8 cellular contexts compared by ENCODE assay signal in genomic region chr12:66234722-66235625, GRCh38. TPM values are rescaled to one million over a fixed set of nuclear protein-coding genes. Genes with fewer than 3 reads are reported as not detected.
A peak's percentile ranks its signal among the peaks of the same experiment; 100 is the strongest.
DNase-seq lines count a peak whose midpoint lies in the region; ATAC-seq and TF ChIP-seq lines count a peak whose summit lies in the region.
"Not testable (repeated sequence)": the region's sequence is repeated elsewhere in the genome, so short reads cannot be mapped to it uniquely, and the experiment has no call there.

No MANE protein-coding gene starts in this region.

- H3K27ac ChIP-seq in neural cell (ENCODE audit: low read length): not testable (repeated sequence)
- H3K27ac ChIP-seq in thoracic aorta: peak overlapping the region; percentile 4 to 34

- TF ChIP-seq RAD21 in neural cell (conservative IDR thresholded peaks at IDR 0.05): not testable (repeated sequence)

- not testable (repeated sequence) for H3F3A ChIP-seq in neural cell (ENCODE audit: insufficient read depth, low read length, poor library complexity, severe bottlenecking)

- not testable (repeated sequence) for H4K20me1 ChIP-seq in neural cell (ENCODE audit: insufficient read depth)

- not testable (repeated sequence) for H3K4me1 Mint-ChIP-seq in activated naive CD8-positive, alpha-beta T cell treated with anti-CD3 and anti-CD28 coated beads, Interleukin-2, amount 50 U/mL, for 24 hours

- not testable (repeated sequence) for TF ChIP-seq CTCF in neural cell (IDR thresholded peaks at IDR 0.05; ENCODE audit: poor library complexity, severe bottlenecking)
- peak; percentile 14 for TF ChIP-seq CTCF in thoracic aorta (IDR thresholded peaks at IDR 0.05)

- not testable (repeated sequence) for H3K27ac Mint-ChIP-seq in activated naive CD8-positive, alpha-beta T cell treated with anti-CD3 and anti-CD28 coated beads, Interleukin-2, amount 50 U/mL, for 24 hours

- peak overlapping the region; percentile 83 for H3K4me3 ChIP-seq in GM08714 (ENCODE audit: low read length)
- H3K4me3 ChIP-seq in HAP-1: peak overlapping the region; percentile 26
- H3K4me3 ChIP-seq in neural cell (ENCODE audit: low read length): peak overlapping the region; percentile 55
- H3K4me3 ChIP-seq in thoracic aorta: peak overlapping the region; percentile 75

- not testable (repeated sequence) for H2AFZ ChIP-seq in neural cell (ENCODE audit: low read depth, low read length)

- H3K27me3 ChIP-seq in HAP-1 (ENCODE audit: low read depth); thoracic aorta (replicated peaks; ENCODE audit: insufficient read depth): not testable (repeated sequence)
- H3K27me3 ChIP-seq in neural cell (ENCODE audit: insufficient read depth, low read depth, low read length): peaks cover 16% of the 10 kb centered on the region

- H3K9me3 ChIP-seq in HAP-1; neural cell (ENCODE audit: low read length); thoracic aorta: not testable (repeated sequence)

- H3K36me3 Mint-ChIP-seq in activated naive CD8-positive, alpha-beta T cell treated with anti-CD3 and anti-CD28 coated beads, Interleukin-2, amount 50 U/mL, for 24 hours (ENCODE audit: low read depth): not testable (repeated sequence)

- not testable (repeated sequence) for TF ChIP-seq EP300 in neural cell (conservative IDR thresholded peaks at IDR 0.05; ENCODE audit: poor library complexity, severe bottlenecking)

- peak overlapping the region; percentile 64 for H3K4me3 Mint-ChIP-seq in activated naive CD8-positive, alpha-beta T cell treated with anti-CD3 and anti-CD28 coated beads, Interleukin-2, amount 50 U/mL, for 24 hours

- DNase-seq in HAP-1 (ENCODE audit: low spot score in 2 of 2) (peak; percentile 14 to 69), LHCN-M2 (ENCODE audit: low read depth) (peak; percentile 32), T-helper 1 cell (peak; percentile 5 to 50 (median 11)), glomerular visceral epithelial cell (ENCODE audit: extremely low spot score) (peak; percentile 41)
- DNase-seq in activated naive CD8-positive, alpha-beta T cell treated with anti-CD3 and anti-CD28 coated beads, Interleukin-2, amount 50 U/mL, for 24 hours: peak; percentile 42
- DNase-seq in thoracic aorta (ENCODE audit: low spot score): not testable (repeated sequence)

- not testable (repeated sequence) for H3K4me1 ChIP-seq in HAP-1; thoracic aorta (ENCODE audit: control insufficient read depth in 1 of 2, low read depth in 2 of 2)

- H3K27me3 Mint-ChIP-seq in activated naive CD8-positive, alpha-beta T cell treated with anti-CD3 and anti-CD28 coated beads, Interleukin-2, amount 50 U/mL, for 24 hours: peaks cover 26% of the 10 kb centered on the region

- H3K9me2 ChIP-seq in neural cell (ENCODE audit: insufficient read depth, low read length): not testable (repeated sequence)

- in situ Hi-C loops in HAP-1 (cut with MboI; ENCODE audit: low sequenced_read_pairs): not testable (repeated sequence)

- ATAC-seq in activated naive CD8-positive, alpha-beta T cell treated with anti-CD3 and anti-CD28 coated beads, Interleukin-2, amount 50 U/mL, for 24 hours: peak; percentile 71
- ATAC-seq in thoracic aorta (ENCODE audit: insufficient number of reproducible peaks, low FRiP score, low read depth): not testable (repeated sequence)

- H3K79me2 ChIP-seq in neural cell (replicated peaks; ENCODE audit: insufficient read depth, low read length): not testable (repeated sequence)

- peak overlapping the region; percentile 35 for H3K4me2 ChIP-seq in neural cell (ENCODE audit: low read length)

- H3K9me3 Mint-ChIP-seq in activated naive CD8-positive, alpha-beta T cell treated with anti-CD3 and anti-CD28 coated beads, Interleukin-2, amount 50 U/mL, for 24 hours: not testable (repeated sequence)

- not testable (repeated sequence) for H3K36me3 ChIP-seq in HAP-1 (replicated peaks); neural cell (ENCODE audit: insufficient read depth, low read length); thoracic aorta

- not testable (repeated sequence) for H3K9ac ChIP-seq in neural cell (ENCODE audit: low read length)

RNA-seq across cellular contexts. Expression of gene IRAK3, which starts 46.0 kb away (rescaled TPM):
- total RNA-seq in LHCN-M2 (2014; rRNA removed) (0.63 and 1.3 TPM in 2 replicates), thoracic aorta (10 to 100 TPM; 29.8 to 67.9 TPM)
- 0.09 TPM for polyA plus RNA-seq in LHCN-M2 (2012)
- polyA plus RNA-seq in neural cell: 0.31 and 0.70 TPM in 2 replicates
- polyA minus RNA-seq in neural cell: 0.49 and 1.0 TPM in 2 replicates

Comparison
In these comparisons a context has a peak if more than half of its experiments do, and no peak if none do; other contexts are left out.
1. H3K4me3 ChIP-seq: peak in every context shown above with its lines; median percentile 83 in GM08714; 75 in thoracic aorta; 55 in neural cell; 26 in HAP-1.
2. RNA of gene IRAK3, which starts 46.0 kb away (total RNA-seq): 29.8 to 67.9 TPM in thoracic aorta; 0.63 to 1.3 TPM in LHCN-M2; every median in the first group is over 10 times any median in the second.